In the genomic region with DNA sequence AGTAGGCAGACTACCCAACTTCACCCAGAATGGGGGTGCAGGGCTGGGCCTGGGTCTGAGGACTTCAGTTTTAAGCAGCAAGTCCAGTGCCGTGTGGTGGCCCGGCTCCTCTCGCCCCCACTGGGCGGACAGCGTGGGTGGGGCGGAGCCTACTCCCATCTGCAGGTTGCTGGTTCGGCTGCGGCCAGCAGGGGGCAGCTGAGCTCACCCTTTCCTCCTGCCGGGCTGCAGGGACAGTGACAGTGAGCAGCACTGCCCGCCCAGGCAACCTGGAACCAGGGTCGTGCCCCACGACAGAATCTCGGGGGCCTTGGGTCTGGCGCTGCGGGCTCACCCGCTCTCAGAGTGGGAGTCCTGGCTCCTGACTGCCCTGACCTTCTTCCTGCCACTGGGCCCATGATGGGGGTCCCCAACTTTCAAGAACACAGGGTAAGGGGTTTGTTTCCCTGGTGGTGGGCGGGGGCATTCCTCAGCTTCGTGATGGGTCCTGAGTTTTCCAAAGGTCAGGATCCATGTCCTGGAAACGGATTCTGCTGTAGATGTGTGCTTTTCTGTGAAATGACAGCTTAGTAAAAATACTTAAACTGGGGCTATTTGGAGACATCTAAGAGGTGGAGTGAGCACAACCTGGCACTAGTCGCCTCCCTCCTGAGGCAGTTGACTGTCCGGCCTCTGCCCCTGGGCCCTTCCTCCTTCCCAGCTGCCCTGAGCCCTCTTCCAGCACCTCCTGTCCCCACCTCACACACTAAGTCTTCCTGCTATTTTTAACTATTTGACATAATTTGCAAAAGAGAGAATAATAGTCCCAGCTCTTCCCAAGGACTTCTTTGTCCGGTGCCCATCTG, we compare ENCODE assay signal across 1 cellular context.
A peak's percentile ranks its signal among the peaks of the same experiment; 100 is the strongest.
TF ChIP-seq lines count a peak whose summit lies in the region.

No MANE protein-coding gene starts in this region.

TF ChIP-seq in HEK293, 187 proteins besides CTCF, POLR2A, EP300 and RAD21 (continued from another document):
- TF ChIP-seq, protein P1, sequence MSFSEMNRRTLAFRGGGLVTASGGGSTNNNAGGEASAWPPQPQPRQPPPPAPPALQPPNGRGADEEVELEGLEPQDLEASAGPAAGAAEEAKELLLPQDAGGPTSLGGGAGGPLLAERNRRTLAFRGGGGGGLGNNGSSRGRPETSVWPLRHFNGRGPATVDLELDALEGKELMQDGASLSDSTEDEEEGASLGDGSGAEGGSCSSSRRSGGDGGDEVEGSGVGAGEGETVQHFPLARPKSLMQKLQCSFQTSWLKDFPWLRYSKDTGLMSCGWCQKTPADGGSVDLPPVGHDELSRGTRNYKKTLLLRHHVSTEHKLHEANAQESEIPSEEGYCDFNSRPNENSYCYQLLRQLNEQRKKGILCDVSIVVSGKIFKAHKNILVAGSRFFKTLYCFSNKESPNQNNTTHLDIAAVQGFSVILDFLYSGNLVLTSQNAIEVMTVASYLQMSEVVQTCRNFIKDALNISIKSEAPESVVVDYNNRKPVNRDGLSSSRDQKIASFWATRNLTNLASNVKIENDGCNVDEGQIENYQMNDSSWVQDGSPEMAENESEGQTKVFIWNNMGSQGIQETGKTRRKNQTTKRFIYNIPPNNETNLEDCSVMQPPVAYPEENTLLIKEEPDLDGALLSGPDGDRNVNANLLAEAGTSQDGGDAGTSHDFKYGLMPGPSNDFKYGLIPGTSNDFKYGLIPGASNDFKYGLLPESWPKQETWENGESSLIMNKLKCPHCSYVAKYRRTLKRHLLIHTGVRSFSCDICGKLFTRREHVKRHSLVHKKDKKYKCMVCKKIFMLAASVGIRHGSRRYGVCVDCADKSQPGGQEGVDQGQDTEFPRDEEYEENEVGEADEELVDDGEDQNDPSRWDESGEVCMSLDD (tag by site-specific recombination; IDR thresholded peaks at IDR 0.05), result peak; percentile 29; the same call in 1 of the 2 replicates
- TF ChIP-seq ZEB2 (tag by site-specific recombination; IDR thresholded peaks at IDR 0.05) (peak; percentile 48; the same call in 1 of the 2 replicates), ZFHX2 (tag by site-specific recombination; conservative IDR thresholded peaks at IDR 0.05) (peak; percentile 94), ZNF169 (tag by site-specific recombination; IDR thresholded peaks at IDR 0.05) (no peak), ZNF341 (tag by site-specific recombination; IDR thresholded peaks at IDR 0.05; ENCODE audit: low read depth) (0 out of 2 replicates have a peak, but pooled peaks have one; percentile 16), INSM2 (tag by site-specific recombination; IDR thresholded peaks at IDR 0.05) (peak; percentile 18; the same call in 1 of the 2 replicates), ZNF449 (tag by site-specific recombination; IDR thresholded peaks at IDR 0.05) (no peak), KLF7 (tag by site-specific recombination; IDR thresholded peaks at IDR 0.05; ENCODE audit: borderline replicate concordance) (peak; percentile 29; the same call in 1 of the 2 replicates), GLIS1 (tag by site-specific recombination; IDR thresholded peaks at IDR 0.05) (peak; percentile 65), KLF8 (tag by site-specific recombination; IDR thresholded peaks at IDR 0.05) (peak; percentile 86), WT1 (tag by site-specific recombination; IDR thresholded peaks at IDR 0.05) (peak; percentile 37; the same call in 1 of the 2 replicates), ZNF521 (tag by site-specific recombination; IDR thresholded peaks at IDR 0.05) (no peak), KLF1 (tag by site-specific recombination; IDR thresholded peaks at IDR 0.05) (peak; percentile 53; the same call in 1 of the 2 replicates), SP3 (tag by site-specific recombination; IDR thresholded peaks at IDR 0.05) (peak; percentile 50), ZSCAN30 (tag by site-specific recombination; IDR thresholded peaks at IDR 0.05) (peak; percentile 56; the same call in 1 of the 2 replicates), KLF16 (tag by site-specific recombination; IDR thresholded peaks at IDR 0.05) (peak; percentile 70; the same call in 1 of the 2 replicates), ZNF530 (tag by site-specific recombination; IDR thresholded peaks at IDR 0.05; ENCODE audit: low read depth) (no peak)
